8 cellular contexts compared by ENCODE assay signal in genomic region chr10:70458329-70459060, GRCh38. TPM values are rescaled to one million over a fixed set of nuclear protein-coding genes. Genes with fewer than 3 reads are reported as not detected.
DNase-seq lines count a peak whose midpoint lies in the region; ATAC-seq and TF ChIP-seq lines count a peak whose summit lies in the region.

No MANE protein-coding gene starts in this region.

- H3K4me3 ChIP-seq in CD8-positive, alpha-beta T cell (ENCODE audit: low read depth, low read length), result no peak overlapping the region
- peak overlapping the region; percentile 28 to 44 for H3K4me3 ChIP-seq in Panc1 (ENCODE audit: low read depth in 2 of 2, low read length in 2 of 2)
- peak overlapping the region; percentile 35 for H3K4me3 ChIP-seq in brain microvascular endothelial cell (ENCODE audit: low read depth, low read length)
- H3K4me3 ChIP-seq in kidney epithelial cell (ENCODE audit: low read depth, low read length), result no peak overlapping the region

- POLR2A ChIA-PET in CD8-positive, alpha-beta T cell (lab: Charles Lee), result no interaction called here
- POLR2A ChIA-PET in Panc1 (lab: Charles Lee), result no interaction called here

- H3K27me3 ChIP-seq in CD8-positive, alpha-beta T cell (ENCODE audit: insufficient read depth, low read length), result peaks cover 3% of the 10 kb centered on the region
- H3K27me3 ChIP-seq in Panc1 (ENCODE audit: control insufficient read depth, insufficient read depth, low read length), result no peaks in the 10 kb centered on the region
- H3K27me3 ChIP-seq in brain microvascular endothelial cell (replicated peaks), result no peaks in the 10 kb centered on the region
- H3K27me3 ChIP-seq in kidney epithelial cell (ENCODE audit: control insufficient read depth, insufficient read depth, low read length), result peaks cover 25% of the 10 kb centered on the region

- intact Hi-C loops in CD8-positive, alpha-beta T cell (cut with DNase I, micrococcal nuclease), result no loop called here
- intact Hi-C loops in Panc1 (cut with micrococcal nuclease; ENCODE audit: unreplicated experiment), result no loop called here

- DNase-seq in CD8-positive, alpha-beta T cell, result peak in 1 of 7 experiments; percentile 30
- DNase-seq in Panc1 (ENCODE audit: low read depth, low spot score), result no peak
- peak; percentile 71 for DNase-seq in brain microvascular endothelial cell
- peak; percentile 31 for DNase-seq in kidney epithelial cell (ENCODE audit: low read depth)
- DNase-seq in stimulated activated CD4-positive, alpha-beta T cell treated with anti-CD3 and anti-CD28 coated beads, Interleukin-1b, Interleukin-23, amount 100 ng/mL, for 4 hours (ENCODE audit: low read depth in 2 of 2), result peak; percentile 48 to 53
- no peak for DNase-seq in KBM-7

- no peaks in the 10 kb centered on the region for H3K9me3 ChIP-seq in CD8-positive, alpha-beta T cell (ENCODE audit: low read length)
- H3K9me3 ChIP-seq in Panc1 (ENCODE audit: control insufficient read depth, insufficient read depth, low read depth, low read length), result no peaks in the 10 kb centered on the region

- H3K36me3 ChIP-seq in CD8-positive, alpha-beta T cell (ENCODE audit: insufficient read depth, low read length), result no peaks in the 10 kb centered on the region
- H3K36me3 ChIP-seq in Panc1 (ENCODE audit: control insufficient read depth, insufficient read depth, low read length) (no peaks in the 10 kb centered on the region), brain microvascular endothelial cell (replicated peaks) (no peaks in the 10 kb centered on the region), kidney epithelial cell (ENCODE audit: control insufficient read depth, insufficient read depth, low read length) (no peaks in the 10 kb centered on the region)

- peaks cover 4% of the 10 kb centered on the region for H3K4me1 Mint-ChIP-seq in CD8-positive, alpha-beta T cell (ENCODE audit: low read depth)

- no peak for TF ChIP-seq CTCF in CD8-positive, alpha-beta T cell (IDR thresholded peaks at IDR 0.05)
- no peak for TF ChIP-seq CTCF in Panc1 (IDR thresholded peaks at IDR 0.05)
- TF ChIP-seq CTCF in brain microvascular endothelial cell (IDR thresholded peaks at IDR 0.05; ENCODE audit: low read depth, low read length, missing control alignments), result no peak
- no peak for TF ChIP-seq CTCF in kidney epithelial cell (IDR thresholded peaks at IDR 0.05; ENCODE audit: insufficient read depth, low read length, poor library complexity, severe bottlenecking)

- ATAC-seq in CD8-positive, alpha-beta T cell, result no peak
- ATAC-seq in Panc1 (peak; percentile 76), HG03457 (IDR thresholded peaks at IDR 0.05; ENCODE audit: unreplicated experiment) (no peak), GM18502 (IDR thresholded peaks at IDR 0.05; ENCODE audit: poor library complexity, unreplicated experiment) (no peak)

- H3K4me1 ChIP-seq in CD8-positive, alpha-beta T cell (ENCODE audit: insufficient read depth, low read length), result peaks cover 11% of the 10 kb centered on the region
- H3K4me1 ChIP-seq in Panc1 (ENCODE audit: control insufficient read depth, insufficient read depth, low read length), result peaks cover 6% of the 10 kb centered on the region

- no peak overlapping the region for H3K27ac Mint-ChIP-seq in CD8-positive, alpha-beta T cell

- peaks cover 47% of the 10 kb centered on the region for H3K27me3 Mint-ChIP-seq in CD8-positive, alpha-beta T cell (ENCODE audit: low read depth)

- CTCF ChIA-PET in CD8-positive, alpha-beta T cell (lab: Charles Lee), result interaction anchor here (1.1 kb wide), 1 partner anchor 78 kb away, joined by 3 read pairs; no protein-coding TSS in a partner anchor
- CTCF ChIA-PET in Panc1 (lab: Charles Lee), result no interaction called here

- H3K4me3 Mint-ChIP-seq in CD8-positive, alpha-beta T cell, result peak overlapping the region; percentile 64

- H3K36me3 Mint-ChIP-seq in CD8-positive, alpha-beta T cell, result no peaks in the 10 kb centered on the region

- in situ Hi-C loops in Panc1 (cut with HindIII; ENCODE audit: low pct_unique_long_range_greater_than_20kb, low sequenced_read_pairs) (no loop called here), brain microvascular endothelial cell (cut with HindIII; ENCODE audit: low pct_ligation_motif_present, low sequenced_read_pairs) (no loop called here), KBM-7 (cut with MboI; ENCODE audit: low pct_unique_long_range_greater_than_20kb, low sequenced_read_pairs) (no loop called here)

- H3K27ac ChIP-seq in CD8-positive, alpha-beta T cell (ENCODE audit: low read depth, low read length), result no peak overlapping the region
- H3K27ac ChIP-seq in Panc1 (ENCODE audit: low read length), result no peak overlapping the region
- H3K27ac ChIP-seq in brain microvascular endothelial cell, result no peak overlapping the region

- no TSS peak for BruUV-seq in Panc1 (replicated peaks; lab: Mats Ljungman, UMichigan)

- no peaks in the 10 kb centered on the region for H3K9me3 Mint-ChIP-seq in CD8-positive, alpha-beta T cell

RNA-seq across cellular contexts. Expression of gene NODAL, which starts 17.0 kb away (rescaled TPM):
- total RNA-seq in CD8-positive, alpha-beta T cell, result not detected
- total RNA-seq in Panc1 (2021; ENCODE audit: unreplicated experiment), result not detected
- polyA plus RNA-seq in Panc1 (2012; ENCODE audit: insufficient read length), result not detected
- 0.08 and 0.14 TPM in 2 replicates for total RNA-seq in kidney epithelial cell

RNA-seq across cellular contexts. Expression of gene PALD1, which starts 20.1 kb away (rescaled TPM):
- under 1 TPM in 1 of 2 experiments, not detected in 1; 0.08 TPM for total RNA-seq in CD8-positive, alpha-beta T cell
- total RNA-seq in Panc1 (2021; ENCODE audit: unreplicated experiment) (3.0 TPM), kidney epithelial cell (3.4 and 3.9 TPM in 2 replicates)
- polyA plus RNA-seq in Panc1 (2012; ENCODE audit: insufficient read length), result 4.8 TPM

RNA-seq across cellular contexts. Expression of gene EIF4EBP2, which starts 54.5 kb away (rescaled TPM):
- 10 to 100 TPM; 22.4 TPM for total RNA-seq in CD8-positive, alpha-beta T cell
- 48.2 TPM for total RNA-seq in Panc1 (2021; ENCODE audit: unreplicated experiment)
- 18.0 TPM for polyA plus RNA-seq in Panc1 (2012; ENCODE audit: insufficient read length)
- 33.5 and 34.3 TPM in 2 replicates for total RNA-seq in kidney epithelial cell

Comparison
In these comparisons a context has a peak if more than half of its experiments do, and no peak if none do; other contexts are left out.
1. DNase-seq: peak in brain microvascular endothelial cell (single experiment), kidney epithelial cell (single experiment) and stimulated activated CD4-positive, alpha-beta T cell treated with anti-CD3 and anti-CD28 coated beads, Interleukin-1b, Interleukin-23, amount 100 ng/mL, for 4 hours (2 of 2); none in Panc1 (single experiment) and KBM-7 (single experiment).
2. H3K4me3 ChIP-seq: peak in Panc1 (2 of 2) and brain microvascular endothelial cell (single experiment); none in CD8-positive, alpha-beta T cell (single experiment) and kidney epithelial cell (single experiment).